27 cellular contexts compared by ENCODE assay signal in the genomic region with DNA sequence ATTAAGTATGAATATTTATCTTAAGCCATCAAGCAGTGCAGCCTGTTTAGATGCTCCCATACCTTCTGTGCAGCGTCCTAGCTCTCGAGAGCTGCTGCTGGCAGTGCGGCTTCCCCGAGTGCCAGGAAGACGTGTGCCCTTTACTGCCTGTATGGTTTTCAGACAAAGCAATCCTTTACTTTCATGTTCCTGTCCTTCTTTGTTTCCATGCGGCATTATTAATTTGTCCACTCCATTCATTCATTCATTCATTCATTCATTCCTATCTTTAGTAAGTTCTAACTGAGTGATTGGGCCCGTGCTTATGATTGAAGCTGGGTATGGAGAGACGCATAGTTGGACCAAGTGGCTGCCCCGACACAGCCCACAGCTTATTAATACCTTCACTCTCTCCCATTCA.
DNase-seq lines count a peak whose midpoint lies in the region; ATAC-seq, FAIRE-seq and TF ChIP-seq lines count a peak whose summit lies in the region.
"Had no signal": no experiment of that assay in that cellular context is flagged by ENCODE, and none has a peak within 500 bp of the region (broad histone marks: within the 10 kb centered on the region; RNA-seq: fewer than 3 reads in every experiment).

No MANE protein-coding gene starts in this region.

- H3K27me3 Mint-ChIP-seq in GM23338 (ENCODE audit: insufficient read depth, low read depth, poor library complexity), result peaks cover 7% of the 10 kb centered on the region
- H3K27me3 Mint-ChIP-seq in endothelial cell (ENCODE audit: unreplicated experiment), result peaks cover 6% of the 10 kb centered on the region

- no peaks in the 10 kb centered on the region for H4K20me1 ChIP-seq in GM23338 (replicated peaks; ENCODE audit: insufficient read depth)
- H4K20me1 ChIP-seq in Karpas-422 (ENCODE audit: insufficient read depth, low read depth, low read length), result no peaks in the 10 kb centered on the region
- no peaks in the 10 kb centered on the region for H4K20me1 ChIP-seq in OCI-LY7 (ENCODE audit: insufficient read depth, low read length)
- no peaks in the 10 kb centered on the region for H4K20me1 ChIP-seq in K562 (replicated peaks; ENCODE audit: control insufficient read depth, insufficient read depth, low read length)
- H4K20me1 ChIP-seq: BLaER1 treated with 17β-estradiol and CSF1 and Interleukin-3, amounts not matched to agents 10 nM and 100 nM had no signal

- peaks cover 47% of the 10 kb centered on the region for H3K4me1 Mint-ChIP-seq in GM23338
- peaks cover 15% of the 10 kb centered on the region for H3K4me1 Mint-ChIP-seq in endothelial cell (ENCODE audit: unreplicated experiment)

- H3K27ac Mint-ChIP-seq in GM23338 (peak overlapping the region; percentile 21; the same call in 1 of the 2 replicates), endothelial cell (ENCODE audit: unreplicated experiment) (no peak overlapping the region)
- H3K27ac Mint-ChIP-seq: B cell; CD4-positive, alpha-beta T cell; CD8-positive, alpha-beta T cell had no signal

- H3K9me3 ChIP-seq in Karpas-422 (ENCODE audit: low read length), result no peaks in the 10 kb centered on the region
- H3K9me3 ChIP-seq in OCI-LY7 (ENCODE audit: low read length), result peaks cover 9% of the 10 kb centered on the region; the same call in 1 of the 2 replicates
- no peaks in the 10 kb centered on the region for H3K9me3 ChIP-seq in K562 (replicated peaks; ENCODE audit: control insufficient read depth, insufficient read depth, low read depth, low read length)
- H3K9me3 ChIP-seq: A549, Caco-2 had no signal

- H3K4me1 ChIP-seq in GM23338 (ENCODE audit: insufficient read depth) (peaks cover 36% of the 10 kb centered on the region), Karpas-422 (ENCODE audit: low read length) (peaks cover 96% of the 10 kb centered on the region), OCI-LY7 (ENCODE audit: insufficient read depth, low read length, poor library complexity, severe bottlenecking) (peaks cover 93% of the 10 kb centered on the region), K562 (replicated peaks in 1 of 2; ENCODE audit: control insufficient read depth in 2 of 2, insufficient read depth in 2 of 2, low read length in 2 of 2) (no peaks in the 10 kb centered on the region)
- H3K4me1 ChIP-seq: A549, Caco-2 had no signal

- POLR2A ChIA-PET in OCI-LY7 (lab: Charles Lee), result interaction anchor here (0.8 to 1.5 kb wide), 2 partner anchors 16 to 41 kb away, joined by 3 read pairs; no protein-coding TSS in a partner anchor
- POLR2A ChIA-PET in K562 (lab: Yijun Ruan, JAX), result no interaction called here

- no peak for TF ChIP-seq POLR2A in K562 (conservative IDR thresholded peaks at IDR 0.05)

- H3K79me2 ChIP-seq in GM23338 (replicated peaks; ENCODE audit: insufficient read depth) (no peaks in the 10 kb centered on the region), Karpas-422 (ENCODE audit: low read length) (no peaks in the 10 kb centered on the region), OCI-LY7 (ENCODE audit: insufficient read depth, low read depth, low read length) (no peaks in the 10 kb centered on the region), K562 (ENCODE audit: control insufficient read depth, insufficient read depth, low read length) (no peaks in the 10 kb centered on the region)

- in situ Hi-C loops in K562 (cut with MboI), result no loop called here

- DNase-seq in GM23338 (ENCODE audit: low spot score), result no peak
- no peak for DNase-seq in Karpas-422
- no peak for DNase-seq in OCI-LY7 (ENCODE audit: low spot score)
- no peak for DNase-seq in K562 (ENCODE audit: extremely low read depth in 1 of 4, low spot score in 3 of 4)
- DNase-seq in kidney glomerular epithelial cell (lab: John Stamatoyannopoulos, UW), result no peak
- DNase-seq in endothelial cell (ENCODE audit: low spot score), result no peak
- DNase-seq in stimulated activated CD4-positive, alpha-beta T cell treated with anti-CD3 and anti-CD28 coated beads, Interleukin-12 subunit alpha, Interleukin-12 subunit beta, amount 100 ng/mL, for 4 hours, result no peak
- DNase-seq in D341Med (ENCODE audit: low spot score), result no peak
- DNase-seq: AML-193; Caco-2; Calu3; CD4-positive, alpha-beta T cell; CD8-positive, alpha-beta T cell; DMS 273 treated with DMSO at 0.1 percent for 48 hours; DMS153; DMS53; DMS79; DND-41; EL; GDM1 had no signal

- intact Hi-C loops in OCI-LY7 (cut with micrococcal nuclease; ENCODE audit: unreplicated experiment), result no loop called here
- intact Hi-C loops in K562 (cut with micrococcal nuclease), result no loop called here

- CTCF ChIA-PET in OCI-LY7 (lab: Charles Lee; ENCODE audit: unreplicated experiment), result no interaction called here
- CTCF ChIA-PET in K562 (lab: Yijun Ruan, JAX; ENCODE audit: low intra/inter-chr PET ratio), result no interaction called here

- H3K4me3 Mint-ChIP-seq in GM23338, result no peak overlapping the region
- H3K4me3 Mint-ChIP-seq in endothelial cell (ENCODE audit: unreplicated experiment), result no peak overlapping the region
- H3K4me3 Mint-ChIP-seq: B cell; CD4-positive, alpha-beta T cell; CD8-positive, alpha-beta T cell had no signal

- H3K27ac ChIP-seq in GM23338 (ENCODE audit: low read depth) (no peak overlapping the region), Karpas-422 (ENCODE audit: low read length) (peak overlapping the region; percentile 98), OCI-LY7 (ENCODE audit: low read depth, low read length, poor library complexity, severe bottlenecking) (peak overlapping the region; percentile 93), K562 (ENCODE audit: extremely low read depth, low read depth, low read length) (no peak overlapping the region)
- H3K27ac ChIP-seq: 22Rv1; A549; BLaER1 treated with 17β-estradiol and CSF1 and Interleukin-3, amounts not matched to agents 10 nM and 100 nM; C4-2B had no signal

- H3K9me2 ChIP-seq in GM23338 (ENCODE audit: insufficient read depth) (peaks cover 14% of the 10 kb centered on the region; the same call in 1 of the 2 replicates), Karpas-422 (replicated peaks; ENCODE audit: insufficient read depth, low read length) (no peaks in the 10 kb centered on the region), OCI-LY7 (ENCODE audit: insufficient read depth, low read length) (no peaks in the 10 kb centered on the region)

- H2AFZ ChIP-seq in GM23338, result no peak overlapping the region
- no peak overlapping the region for H2AFZ ChIP-seq in Karpas-422 (ENCODE audit: low read length)
- peak overlapping the region; percentile 46 for H2AFZ ChIP-seq in OCI-LY7 (ENCODE audit: low read length)
- H2AFZ ChIP-seq in K562 (ENCODE audit: low read depth, low read length), result no peak overlapping the region

- 0 out of 2 replicates have a peak overlapping the region, but pooled peaks have one; percentile 64 for H3K4me2 ChIP-seq in GM23338
- peak overlapping the region; percentile 73 for H3K4me2 ChIP-seq in Karpas-422 (ENCODE audit: low read depth, low read length, poor library complexity, severe bottlenecking)
- peak overlapping the region; percentile 72 for H3K4me2 ChIP-seq in OCI-LY7 (ENCODE audit: low read length)
- no peak overlapping the region for H3K4me2 ChIP-seq in K562 (ENCODE audit: insufficient read depth, low read length)
- H3K4me2 ChIP-seq: A549; BLaER1 treated with 17β-estradiol and CSF1 and Interleukin-3, amounts not matched to agents 10 nM and 100 nM had no signal

- ATAC-seq in GM23338 (no peak), K562 (no peak)
- ATAC-seq: A549; CD8-positive, alpha-beta T cell had no signal

- BruUV-seq in OCI-LY7 (replicated peaks; lab: Mats Ljungman, UMichigan), result no TSS peak
- BruUV-seq in K562 (replicated peaks; lab: Mats Ljungman, UMichigan), result no TSS peak

- no peak for TF ChIP-seq RAD21 in K562 (CRISPR knock-in tag; conservative IDR thresholded peaks at IDR 0.05 in 1 of 2, IDR thresholded peaks at IDR 0.05 in 1 of 2)

- 5% methylated on average over 9 of the region's 9 CpGs for WGBS in K562 (ENCODE audit: insufficient coverage, low coverage, missing lambda C conversion rate)

- peaks cover 3% of the 10 kb centered on the region; the same call in 1 of the 3 replicates for H3K36me3 Mint-ChIP-seq in GM23338 (ENCODE audit: low read depth)
- no peaks in the 10 kb centered on the region for H3K36me3 Mint-ChIP-seq in endothelial cell (ENCODE audit: low read depth, unreplicated experiment)
- H3K36me3 Mint-ChIP-seq: CD8-positive, alpha-beta T cell had no signal

- TF ChIP-seq CTCF in GM23338 (conservative IDR thresholded peaks at IDR 0.05; ENCODE audit: low read depth in 2 of 2), result no peak
- TF ChIP-seq CTCF in OCI-LY7 (conservative IDR thresholded peaks at IDR 0.05; ENCODE audit: low read length), result no peak
- TF ChIP-seq CTCF in K562 (IDR thresholded peaks at IDR 0.05 in 2 of 3, conservative IDR thresholded peaks at IDR 0.05 in 1 of 3; ENCODE audit: insufficient read depth in 2 of 3, low read depth in 1 of 3, low read length in 3 of 3), result no peak
- no peak for TF ChIP-seq CTCF in endothelial cell (IDR thresholded peaks at IDR 0.05; ENCODE audit: unreplicated experiment)

- H3F3A ChIP-seq in GM23338 (replicated peaks; ENCODE audit: low read depth), result peaks cover 7% of the 10 kb centered on the region; the same call in 1 of the 2 replicates

- no peak overlapping the region for H3K4me3 ChIP-seq in GM23338
- H3K4me3 ChIP-seq in Karpas-422 (ENCODE audit: low read length), result no peak overlapping the region
- H3K4me3 ChIP-seq in OCI-LY7 (ENCODE audit: low read depth, low read length, poor library complexity, severe bottlenecking), result no peak overlapping the region
- H3K4me3 ChIP-seq in K562, result no peak overlapping the region
- H3K4me3 ChIP-seq: A549; BLaER1 treated with 17β-estradiol and CSF1 and Interleukin-3, amounts not matched to agents 10 nM and 100 nM had no signal

- TF ChIP-seq EP300 in K562 (IDR thresholded peaks at IDR 0.05; ENCODE audit: low read length), result no peak

- peak overlapping the region; percentile 83 for H3K9ac ChIP-seq in Karpas-422 (ENCODE audit: low read length)
- no peak overlapping the region for H3K9ac ChIP-seq in K562 (ENCODE audit: insufficient read depth in 1 of 2, low read depth in 2 of 2, low read length in 2 of 2)
- H3K9ac ChIP-seq: BLaER1 treated with 17β-estradiol and CSF1 and Interleukin-3, amounts not matched to agents 10 nM and 100 nM had no signal

- H3K9me1 ChIP-seq in K562 (ENCODE audit: control insufficient read depth, insufficient read depth, low read length), result no peaks in the 10 kb centered on the region

- H3K9me3 Mint-ChIP-seq in GM23338 (peaks cover 5% of the 10 kb centered on the region; the same call in 1 of the 3 replicates), endothelial cell (ENCODE audit: unreplicated experiment) (no peaks in the 10 kb centered on the region)
- H3K9me3 Mint-ChIP-seq: CD4-positive, alpha-beta T cell; CD8-positive, alpha-beta T cell had no signal

- H3K36me3 ChIP-seq in GM23338 (ENCODE audit: insufficient read depth), result 0 out of 2 replicates have a peak, but pooled peaks cover 5% of the 10 kb centered on the region
- no peaks in the 10 kb centered on the region for H3K36me3 ChIP-seq in Karpas-422 (ENCODE audit: insufficient read depth, low read length)
- peaks cover 9% of the 10 kb centered on the region for H3K36me3 ChIP-seq in OCI-LY7 (ENCODE audit: insufficient read depth, low read length)
- no peaks in the 10 kb centered on the region for H3K36me3 ChIP-seq in K562 (ENCODE audit: control insufficient read depth, insufficient read depth, low read length)
- H3K36me3 ChIP-seq: BLaER1 treated with 17β-estradiol and CSF1 and Interleukin-3, amounts not matched to agents 10 nM and 100 nM had no signal

- no peak for FAIRE-seq in K562 (lab: Jason Lieb, UNC)
- FAIRE-seq: A549, GM12891, GM19239 had no signal

- H3K27me3 ChIP-seq in GM23338 (ENCODE audit: insufficient read depth) (no peaks in the 10 kb centered on the region), Karpas-422 (ENCODE audit: low read length) (no peaks in the 10 kb centered on the region), K562 (ENCODE audit: control insufficient read depth in 2 of 2, insufficient read depth in 2 of 2, low read length in 2 of 2) (peaks cover 8 to 13% of the 10 kb centered on the region in 2 experiments; a peak in 3 of 5 replicates)
- H3K27me3 ChIP-seq: BLaER1 treated with 17β-estradiol and CSF1 and Interleukin-3, amounts not matched to agents 10 nM and 100 nM had no signal

Comparison
In these comparisons a context has a peak if more than half of its experiments do, and no peak if none do; other contexts are left out.
1. H3K27ac ChIP-seq: peak in Karpas-422 (single experiment) and OCI-LY7 (single experiment); none in GM23338 (single experiment) and K562 (single experiment).